Comparison of ENCODE assay signal across 17 cellular contexts in genomic region chr18:64659186-64659585, GRCh38.
A peak's percentile ranks its signal among the peaks of the same experiment; 100 is the strongest.
DNase-seq lines count a peak whose midpoint lies in the region; ATAC-seq, FAIRE-seq and TF ChIP-seq lines count a peak whose summit lies in the region.
"Had no signal": no experiment of that assay in that cellular context is flagged by ENCODE, and none has a peak within 500 bp of the region (broad histone marks: within the 10 kb centered on the region; RNA-seq: fewer than 3 reads in every experiment).

No MANE protein-coding gene starts in this region.

- ATAC-seq in upper lobe of left lung (ENCODE audit: low FRiP score in 2 of 2), result no peak
- no peak for ATAC-seq in GM18519 (IDR thresholded peaks at IDR 0.05; ENCODE audit: low FRiP score, unreplicated experiment)
- ATAC-seq: PC-3 had no signal

- whole genome bisulfite sequencing in upper lobe of left lung, 2 donors, result 45 to 50% methylated on average over 4 of the region's 4 CpGs

- TF ChIP-seq EP300 in upper lobe of left lung (IDR thresholded peaks at IDR 0.05), result no peak

- no peak for TF ChIP-seq CTCF in WERI-Rb-1 (IDR thresholded peaks at IDR 0.05; ENCODE audit: low read depth, low read length)
- no peak for TF ChIP-seq CTCF in upper lobe of left lung (IDR thresholded peaks at IDR 0.05)

- DNase-seq in COR-L47 (lab: John Stamatoyannopoulos, UW) (peak; percentile 54), DMS53 treated with DMSO at 0.1 percent for 48 hours (lab: John Stamatoyannopoulos, UW; ENCODE audit: unreplicated experiment) (peak; percentile 83), NCI-H510A (lab: John Stamatoyannopoulos, UW) (peak; percentile 62), WERI-Rb-1 (peak; percentile 58), H54 (ENCODE audit: insufficient read length, low spot score) (no peak), upper lobe of left lung (no peak)
- DNase-seq: Calu3, DND-41, GM23248, NCI-H1436 treated with DMSO at 0.1 percent for 48 hours, NCI-H2107, PC-3 had no signal

- H3K36me3 ChIP-seq in WERI-Rb-1 (no peaks in the 10 kb centered on the region), upper lobe of left lung (no peaks in the 10 kb centered on the region)

- no peaks in the 10 kb centered on the region for H3K9me3 ChIP-seq in WERI-Rb-1 (ENCODE audit: severe bottlenecking)
- H3K9me3 ChIP-seq in upper lobe of left lung, result no peaks in the 10 kb centered on the region

- H3K27me3 ChIP-seq in WERI-Rb-1 (ENCODE audit: insufficient read depth, low read depth, severe bottlenecking) (no peaks in the 10 kb centered on the region), upper lobe of left lung (no peaks in the 10 kb centered on the region)

- no peak for TF ChIP-seq POLR2A in H54 (IDR thresholded peaks at IDR 0.05; ENCODE audit: low read depth, low read length)
- no peak for TF ChIP-seq POLR2A in upper lobe of left lung (IDR thresholded peaks at IDR 0.05)

- H3K4me3 ChIP-seq in WERI-Rb-1 (ENCODE audit: low read depth, low read length) (no peak overlapping the region), upper lobe of left lung (no peak overlapping the region)
- H3K4me3 ChIP-seq: GM23248 had no signal

- FAIRE-seq in H54 (lab: Jason Lieb, UNC), result no peak
- FAIRE-seq: G401.6, GM12891, GM18507 had no signal

- no peaks in the 10 kb centered on the region for H3K4me1 ChIP-seq in upper lobe of left lung

- no peak overlapping the region for H3K27ac ChIP-seq in WERI-Rb-1
- no peak overlapping the region for H3K27ac ChIP-seq in upper lobe of left lung
- H3K27ac ChIP-seq: GM23248, RWPE1 had no signal

Comparison
In these comparisons a context has a peak if more than half of its experiments do, and no peak if none do; other contexts are left out.
1. DNase-seq: peak in COR-L47 (single experiment), DMS53 treated with DMSO at 0.1 percent for 48 hours (single experiment), NCI-H510A (single experiment) and WERI-Rb-1 (single experiment); none in H54 (single experiment) and upper lobe of left lung (0 of 2).